ENCODE assay signal across 1 cellular context in the genomic region with DNA sequence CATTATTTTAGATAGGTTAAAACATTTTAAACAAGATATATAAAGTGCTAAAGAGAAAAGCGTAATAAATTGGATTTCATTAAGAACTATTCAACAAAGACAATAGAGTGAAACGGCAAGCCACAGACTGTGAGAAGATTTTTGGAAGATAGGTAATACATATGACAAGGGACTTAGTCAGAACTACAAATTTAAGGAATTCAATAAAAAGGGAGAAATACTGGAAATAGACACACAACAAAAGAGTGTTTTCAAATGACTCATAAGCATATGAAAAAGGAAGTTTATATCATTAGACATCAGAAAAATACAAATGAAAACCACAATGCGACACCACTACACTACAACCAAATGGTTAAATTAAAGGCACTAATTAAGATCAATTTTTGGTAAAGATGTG.
A peak's percentile ranks its signal among the peaks of the same experiment; 100 is the strongest.
TF ChIP-seq lines count a peak whose summit lies in the region.

No MANE protein-coding gene starts in this region.

TF ChIP-seq in endothelial cell of umbilical vein, 7 proteins besides CTCF, POLR2A, EP300 and RAD21 (continued from another document):
- peak; percentile 15 for TF ChIP-seq GATA2 (IDR thresholded peaks at IDR 0.05; ENCODE audit: insufficient read depth, insufficient read length, low read depth, low read length)
TF ChIP-seq in endothelial cell of umbilical vein: peak in this region for 3.
